ENCODE assay signal across 23 cellular contexts in genomic region chr20:3667434-3668037, GRCh38. TPM values are rescaled to one million over a fixed set of nuclear protein-coding genes. Genes with fewer than 3 reads are reported as not detected.
A peak's percentile ranks its signal among the peaks of the same experiment; 100 is the strongest.
DNase-seq lines count a peak whose midpoint lies in the region; ATAC-seq, FAIRE-seq and TF ChIP-seq lines count a peak whose summit lies in the region.
"Had no signal": no experiment of that assay in that cellular context is flagged by ENCODE, and none has a peak within 500 bp of the region (broad histone marks: within the 10 kb centered on the region; RNA-seq: fewer than 3 reads in every experiment).

No MANE protein-coding gene starts in this region.

- 0 out of 2 replicates have a peak, but pooled peaks cover 4% of the 10 kb centered on the region for H3K4me1 ChIP-seq in HepG2 (ENCODE audit: insufficient read depth, low read length)
- no peaks in the 10 kb centered on the region for H3K4me1 ChIP-seq in right lobe of liver

- H3K9me3 ChIP-seq in HepG2 (ENCODE audit: low read length) = no peaks in the 10 kb centered on the region
- no peaks in the 10 kb centered on the region for H3K9me3 ChIP-seq in right lobe of liver
- no peaks in the 10 kb centered on the region for H3K9me3 ChIP-seq in T-helper 17 cell (ENCODE audit: control insufficient read depth, low read length, poor library complexity, severe bottlenecking)
- H3K9me3 ChIP-seq: MG63 had no signal

- WGBS in HepG2 (ENCODE audit: low lambda C conversion rate) = 46% methylated on average over 8 of the region's 8 CpGs
- WGBS in right lobe of liver (ENCODE audit: insufficient coverage, low coverage, low lambda C conversion rate, missing lambda C conversion rate) = 90% methylated on average over 4 of the region's 8 CpGs

- H3K27ac ChIP-seq in HepG2 (ENCODE audit: extremely low read length, insufficient read depth, low read length) (no peak overlapping the region), right lobe of liver (no peak overlapping the region)
- H3K27ac ChIP-seq: C4-2B, HL-60, RWPE1 had no signal

- TF ChIP-seq RAD21 in HepG2 (CRISPR knock-in tag; IDR thresholded peaks at IDR 0.05) = no peak

- H3K27ac Mint-ChIP-seq in T-helper 17 cell = no peak overlapping the region
- H3K27ac Mint-ChIP-seq in natural killer cell = peak overlapping the region in 1 of 2 donors; percentile 63
- no peak overlapping the region for H3K27ac Mint-ChIP-seq in nephron progenitor cell
- H3K27ac Mint-ChIP-seq: IgD-negative memory B cell had no signal

- no peak overlapping the region for H3K9ac ChIP-seq in HepG2 (ENCODE audit: insufficient read depth, low read depth, low read length)

- H3K36me3 ChIP-seq in HepG2 (replicated peaks in 1 of 2; ENCODE audit: control insufficient read depth in 1 of 2, insufficient read depth in 2 of 2, low read length in 2 of 2) (no peaks in the 10 kb centered on the region), right lobe of liver (no peaks in the 10 kb centered on the region)
- H3K36me3 ChIP-seq: MG63 had no signal

- TF ChIP-seq CTCF in HepG2 (CRISPR knock-in tag; IDR thresholded peaks at IDR 0.05) (no peak), right lobe of liver (IDR thresholded peaks at IDR 0.05) (no peak), natural killer cell (IDR thresholded peaks at IDR 0.05) (no peak), nephron progenitor cell (IDR thresholded peaks at IDR 0.05) (no peak)

- intact Hi-C loops in HepG2 (cut with micrococcal nuclease; ENCODE audit: unreplicated experiment) (no loop called here), right lobe of liver (cut with DNase I) (no loop called here), natural killer cell (cut with micrococcal nuclease) (no loop called here)

- H3K27me3 Mint-ChIP-seq in T-helper 17 cell (peaks cover 40% of the 10 kb centered on the region), natural killer cell (ENCODE audit: low read depth in 2 of 2) (peaks cover 23 to 29% of the 10 kb centered on the region in 2 donors), nephron progenitor cell (ENCODE audit: low read depth, poor library complexity) (peaks cover 55% of the 10 kb centered on the region)

- FAIRE-seq in HepG2 (lab: Jason Lieb, UNC) (no peak), GM12891 (lab: Jason Lieb, UNC) (no peak)

- TF ChIP-seq POLR2A in HepG2 (IDR thresholded peaks at IDR 0.05; ENCODE audit: insufficient read depth in 1 of 2, low read depth in 2 of 2, low read length in 2 of 2) (no peak), right lobe of liver (IDR thresholded peaks at IDR 0.05) (no peak), GM12891 (IDR thresholded peaks at IDR 0.05; ENCODE audit: low read depth, low read length) (no peak)

- H3K79me2 ChIP-seq in HepG2 (ENCODE audit: insufficient read depth, low read length) = no peaks in the 10 kb centered on the region

- CTCF ChIA-PET in HepG2 (lab: Yijun Ruan, JAX; ENCODE audit: low intra/inter-chr PET ratio, low total read pairs) = no interaction called here

- H3K4me3 ChIP-seq in HepG2 (replicated peaks in 1 of 3; ENCODE audit: insufficient read depth in 1 of 3, low read depth in 2 of 3, low read length in 3 of 3) = no peak overlapping the region
- H3K4me3 ChIP-seq in right lobe of liver = no peak overlapping the region
- H3K4me3 ChIP-seq: MG63 had no signal

- H3K36me3 Mint-ChIP-seq in T-helper 17 cell (ENCODE audit: low read depth) (peaks cover 3% of the 10 kb centered on the region), natural killer cell (no peaks in the 10 kb centered on the region), nephron progenitor cell (ENCODE audit: low read depth) (no peaks in the 10 kb centered on the region)
- H3K36me3 Mint-ChIP-seq: IgD-negative memory B cell had no signal

- H3K27me3 ChIP-seq in HepG2 (ENCODE audit: control insufficient read depth in 1 of 2, insufficient read depth in 2 of 2, low read length in 2 of 2) (peaks cover 31 to 61% of the 10 kb centered on the region in 2 experiments), right lobe of liver (peaks cover 0 to 11% of the 10 kb centered on the region in 2 donors)
- H3K27me3 ChIP-seq: MG63 had no signal

- no TSS peak for BruUV-seq in HepG2 (replicated peaks; lab: Mats Ljungman, UMichigan)

- H4K20me1 ChIP-seq in HepG2 (ENCODE audit: insufficient read depth, low read length) = no peaks in the 10 kb centered on the region

- H3K9me3 Mint-ChIP-seq in natural killer cell (no peaks in the 10 kb centered on the region), nephron progenitor cell (no peaks in the 10 kb centered on the region)
- H3K9me3 Mint-ChIP-seq: IgD-negative memory B cell had no signal

- H2AFZ ChIP-seq in HepG2 (ENCODE audit: low read length) = no peak overlapping the region

- H3K4me1 Mint-ChIP-seq in T-helper 17 cell (peaks cover 23% of the 10 kb centered on the region), natural killer cell (peaks cover 26 to 37% of the 10 kb centered on the region in 2 donors), nephron progenitor cell (peaks cover 41% of the 10 kb centered on the region)

- no peak overlapping the region for H3K4me2 ChIP-seq in HepG2 (ENCODE audit: low read depth, low read length)

- no peak for DNase-seq in HepG2 (ENCODE audit: low spot score)
- DNase-seq in right lobe of liver = no peak
- no peak for DNase-seq in T-helper 17 cell
- DNase-seq in natural killer cell = no peak
- DNase-seq in AG08396 (ENCODE audit: low spot score) = no peak
- no peak for DNase-seq in nephron progenitor cell
- DNase-seq in GM12891 (ENCODE audit: insufficient read length, low spot score) = no peak
- DNase-seq: DMS79 treated with DMSO at 0.1 percent for 48 hours, Kasumi-1, MG63, NCI-H187, NCI-H2107, NCI-H2227 treated with DMSO at 0.1 percent for 48 hours, NCI-H510A treated with DMSO at 0.1 percent for 48 hours, PC-3, SIG-M5 had no signal

- H3K4me3 Mint-ChIP-seq in T-helper 17 cell = peak overlapping the region; percentile 19
- peak overlapping the region; percentile 75 for H3K4me3 Mint-ChIP-seq in natural killer cell
- no peak overlapping the region for H3K4me3 Mint-ChIP-seq in nephron progenitor cell

- in situ Hi-C loops in HepG2 (cut with HindIII; ENCODE audit: extremely low pct_ligation_motif_present, low pct_unique_long_range_greater_than_20kb) = no loop called here

- ATAC-seq in HepG2 (no peak), right lobe of liver (no peak), T-helper 17 cell (no peak), natural killer cell (no peak)
- ATAC-seq: PC-3, SK-N-SH treated with all-trans-retinoic acid at 6 μM for 48 hours had no signal

- no peak for TF ChIP-seq EP300 in HepG2 (IDR thresholded peaks at IDR 0.05; ENCODE audit: low read depth in 2 of 2, low read length in 2 of 2)
- TF ChIP-seq EP300 in HepG2 (CRISPR knock-in tag; IDR thresholded peaks at IDR 0.05; ENCODE audit: borderline replicate concordance) = no peak

- POLR2A ChIA-PET in HepG2 (lab: Yijun Ruan, JAX) = no interaction called here

RNA-seq across cellular contexts. Expression of gene GFRA4, which starts 4.3 kb away (rescaled TPM):
- total RNA-seq in HepG2 (2016; rRNA removed; fragmentation: Illumina TruSeq; extraction: Trizol) = not detected in 2 replicates
- not detected in 2 replicates for total RNA-seq in HepG2 (2016; cell fraction: cytosol; rRNA removed; fragmentation: Illumina TruSeq; extraction: Trizol; ENCODE audit: low read depth)
- not detected in 2 replicates for total RNA-seq in HepG2 (2016; cell fraction: insoluble cytoplasmic fraction; rRNA removed; fragmentation: Illumina TruSeq; extraction: Trizol)
- not detected in 2 replicates for total RNA-seq in HepG2 (2016; cell fraction: membrane; rRNA removed; fragmentation: Illumina TruSeq; extraction: Trizol)
- not detected in 2 replicates for total RNA-seq in HepG2 (2016; cell fraction: nucleus; rRNA removed; fragmentation: Illumina TruSeq; extraction: Trizol)
- not detected in 2 replicates for polyA plus RNA-seq in HepG2 (2011; rRNA removed)
- not detected in 2 replicates for polyA plus RNA-seq in HepG2 (2011; cell fraction: cytosol; rRNA removed)
- not detected in 2 replicates for polyA plus RNA-seq in HepG2 (2011; cell fraction: nucleus; rRNA removed)
- not detected in 2 replicates for polyA plus RNA-seq in HepG2 (2012)
- not detected in 2 replicates for polyA plus RNA-seq in HepG2 (2016; cell fraction: cytosol; fragmentation: Illumina TruSeq; extraction: Trizol; ENCODE audit: low read depth)
- not detected in 2 replicates for polyA plus RNA-seq in HepG2 (2016; cell fraction: insoluble cytoplasmic fraction; fragmentation: Illumina TruSeq; extraction: Trizol; ENCODE audit: low read depth)
- polyA plus RNA-seq in HepG2 (2016; cell fraction: membrane; fragmentation: Illumina TruSeq; extraction: Trizol; ENCODE audit: low read depth) = not detected in 2 replicates
- not detected in 2 replicates for polyA plus RNA-seq in HepG2 (2016; cell fraction: nucleus; fragmentation: Illumina TruSeq; extraction: Trizol; ENCODE audit: insufficient read depth, low read depth)
- polyA minus RNA-seq in HepG2 (2011; rRNA and poly(A)+ RNA removed; ENCODE audit: low replicate concordance) = not detected in 2 replicates
- not detected in 2 replicates for polyA minus RNA-seq in HepG2 (2011; cell fraction: cytosol; rRNA and poly(A)+ RNA removed)
- not detected in 2 replicates for polyA minus RNA-seq in HepG2 (2011; cell fraction: nucleus; rRNA and poly(A)+ RNA removed)
- not detected for total RNA-seq in right lobe of liver
- total RNA-seq in T-helper 17 cell = not detected
- total RNA-seq in natural killer cell = not detected
- not detected for polyA plus RNA-seq in GM12891 (2012; ENCODE audit: low read depth, missing spikeins)
- total RNA-seq: H7, HT1080, PC-3 had no signal
- polyA plus RNA-seq: IgD-negative memory B cell had no signal

RNA-seq across cellular contexts. Expression of gene ADAM33, which starts 14.3 kb away (rescaled TPM):
- total RNA-seq in HepG2 (2016; rRNA removed; fragmentation: Illumina TruSeq; extraction: Trizol) = not detected in 2 replicates
- not detected in 2 replicates for total RNA-seq in HepG2 (2016; cell fraction: cytosol; rRNA removed; fragmentation: Illumina TruSeq; extraction: Trizol; ENCODE audit: low read depth)
- not detected in 2 replicates for total RNA-seq in HepG2 (2016; cell fraction: insoluble cytoplasmic fraction; rRNA removed; fragmentation: Illumina TruSeq; extraction: Trizol)
- total RNA-seq in HepG2 (2016; cell fraction: membrane; rRNA removed; fragmentation: Illumina TruSeq; extraction: Trizol) = not detected in 2 replicates
- not detected in 2 replicates for total RNA-seq in HepG2 (2016; cell fraction: nucleus; rRNA removed; fragmentation: Illumina TruSeq; extraction: Trizol)
- not detected in 2 replicates for polyA plus RNA-seq in HepG2 (2011; rRNA removed)
- polyA plus RNA-seq in HepG2 (2011; cell fraction: cytosol; rRNA removed) = not detected in 2 replicates
- 0.03 TPM in 1 of 2 replicates, not detected in the other for polyA plus RNA-seq in HepG2 (2011; cell fraction: nucleus; rRNA removed)
- not detected in 2 replicates for polyA plus RNA-seq in HepG2 (2012)
- not detected in 2 replicates for polyA plus RNA-seq in HepG2 (2016; cell fraction: cytosol; fragmentation: Illumina TruSeq; extraction: Trizol; ENCODE audit: low read depth)
- not detected in 2 replicates for polyA plus RNA-seq in HepG2 (2016; cell fraction: insoluble cytoplasmic fraction; fragmentation: Illumina TruSeq; extraction: Trizol; ENCODE audit: low read depth)
- not detected in 2 replicates for polyA plus RNA-seq in HepG2 (2016; cell fraction: membrane; fragmentation: Illumina TruSeq; extraction: Trizol; ENCODE audit: low read depth)
- polyA plus RNA-seq in HepG2 (2016; cell fraction: nucleus; fragmentation: Illumina TruSeq; extraction: Trizol; ENCODE audit: insufficient read depth, low read depth) = not detected in 2 replicates
- polyA minus RNA-seq in HepG2 (2011; rRNA and poly(A)+ RNA removed; ENCODE audit: low replicate concordance) = not detected in 2 replicates
- polyA minus RNA-seq in HepG2 (2011; cell fraction: cytosol; rRNA and poly(A)+ RNA removed) = not detected in 2 replicates
- polyA minus RNA-seq in HepG2 (2011; cell fraction: nucleus; rRNA and poly(A)+ RNA removed) = not detected in 2 replicates
- total RNA-seq in right lobe of liver = under 1 TPM; 0.24 to 0.51 (median 0.45) TPM
- total RNA-seq in T-helper 17 cell = not detected
- not detected for total RNA-seq in natural killer cell
- not detected for polyA plus RNA-seq in GM12891 (2012; ENCODE audit: low read depth, missing spikeins)
- total RNA-seq: HT1080 had no signal
- polyA plus RNA-seq: IgD-negative memory B cell had no signal

RNA-seq across cellular contexts. Expression of gene SIGLEC1, which starts 44.9 kb away (rescaled TPM):
- total RNA-seq in HepG2 (2016; rRNA removed; fragmentation: Illumina TruSeq; extraction: Trizol) (not detected in 2 replicates), right lobe of liver (10 to 100 TPM in 2 of 6 experiments, 1 to 10 TPM in 4; 2.6 to 13.9 (median 5.7) TPM), T-helper 17 cell (under 1 TPM; 0.10 to 0.13 TPM), natural killer cell (under 1 TPM; 0.09 to 0.36 (median 0.30) TPM)
- not detected in 2 replicates for total RNA-seq in HepG2 (2016; cell fraction: cytosol; rRNA removed; fragmentation: Illumina TruSeq; extraction: Trizol; ENCODE audit: low read depth)
- total RNA-seq in HepG2 (2016; cell fraction: insoluble cytoplasmic fraction; rRNA removed; fragmentation: Illumina TruSeq; extraction: Trizol) = not detected in 2 replicates
- not detected in 2 replicates for total RNA-seq in HepG2 (2016; cell fraction: membrane; rRNA removed; fragmentation: Illumina TruSeq; extraction: Trizol)
- not detected in 2 replicates for total RNA-seq in HepG2 (2016; cell fraction: nucleus; rRNA removed; fragmentation: Illumina TruSeq; extraction: Trizol)
- 0.01 TPM in 1 of 2 replicates, not detected in the other for polyA plus RNA-seq in HepG2 (2011; rRNA removed)
- not detected in 2 replicates for polyA plus RNA-seq in HepG2 (2011; cell fraction: cytosol; rRNA removed)
- 0.03 and 0.10 TPM in 2 replicates for polyA plus RNA-seq in HepG2 (2011; cell fraction: nucleus; rRNA removed)
- 0.01 TPM in 1 of 2 replicates, not detected in the other for polyA plus RNA-seq in HepG2 (2012)
- polyA plus RNA-seq in HepG2 (2016; cell fraction: cytosol; fragmentation: Illumina TruSeq; extraction: Trizol; ENCODE audit: low read depth) = not detected in 2 replicates
- not detected in 2 replicates for polyA plus RNA-seq in HepG2 (2016; cell fraction: insoluble cytoplasmic fraction; fragmentation: Illumina TruSeq; extraction: Trizol; ENCODE audit: low read depth)
- polyA plus RNA-seq in HepG2 (2016; cell fraction: membrane; fragmentation: Illumina TruSeq; extraction: Trizol; ENCODE audit: low read depth) = not detected in 2 replicates
- not detected in 2 replicates for polyA plus RNA-seq in HepG2 (2016; cell fraction: nucleus; fragmentation: Illumina TruSeq; extraction: Trizol; ENCODE audit: insufficient read depth, low read depth)
- polyA minus RNA-seq in HepG2 (2011; rRNA and poly(A)+ RNA removed; ENCODE audit: low replicate concordance) = 0.05 TPM in 1 of 2 replicates, not detected in the other
- not detected in 2 replicates for polyA minus RNA-seq in HepG2 (2011; cell fraction: cytosol; rRNA and poly(A)+ RNA removed)
- under 0.01 TPM in 1 of 2 replicates, not detected in the other for polyA minus RNA-seq in HepG2 (2011; cell fraction: nucleus; rRNA and poly(A)+ RNA removed)
- not detected for polyA plus RNA-seq in GM12891 (2012; ENCODE audit: low read depth, missing spikeins)
- total RNA-seq: H7, HT1080, PC-3 had no signal
- polyA plus RNA-seq: IgD-negative memory B cell had no signal
